ENCODE assay signal across 17 cellular contexts in genomic region chr2:239276813-239277193, GRCh38.
A peak's percentile ranks its signal among the peaks of the same experiment; 100 is the strongest.
DNase-seq lines count a peak whose midpoint lies in the region; ATAC-seq and TF ChIP-seq lines count a peak whose summit lies in the region.
"Had no signal": no experiment of that assay in that cellular context is flagged by ENCODE, and none has a peak within 500 bp of the region (broad histone marks: within the 10 kb centered on the region; RNA-seq: fewer than 3 reads in every experiment).

No MANE protein-coding gene starts in this region.

- H3K36me3 ChIP-seq in BLaER1 (no peaks in the 10 kb centered on the region), colonic mucosa (no peaks in the 10 kb centered on the region), neutrophil (no peaks in the 10 kb centered on the region)
- H3K36me3 ChIP-seq: HAP-1, heart left ventricle, left lung had no signal

- H3K4me1 ChIP-seq in BLaER1 (peaks cover 88% of the 10 kb centered on the region), colonic mucosa (no peaks in the 10 kb centered on the region), neutrophil (ENCODE audit: control insufficient read depth in 1 of 2, insufficient read depth in 1 of 2, low read depth in 1 of 2, low read length in 1 of 2) (peaks cover 73 to 75% of the 10 kb centered on the region in 2 experiments)
- H3K4me1 ChIP-seq: HAP-1, parathyroid adenoma had no signal

- DNase-seq in colonic mucosa, result peak; percentile 13
- DNase-seq in effector CD8-positive, alpha-beta T cell (lab: John Stamatoyannopoulos, UW), result no peak
- no peak for DNase-seq in NCI-H226
- DNase-seq: activated CD4-positive, alpha-beta T cell treated with anti-CD3 and anti-CD28 coated beads for 1 hour; activated naive CD4-positive, alpha-beta T cell treated with anti-CD3 and anti-CD28 coated beads, Interleukin-2, amount 50 U/mL, for 16 hours; Calu3; left lung; NCI-H1436; NCI-H526 treated with DMSO at 0.1 percent for 48 hours; stimulated activated CD4-positive, alpha-beta T cell treated with anti-CD3 and anti-CD28 coated beads, Interleukin-4, amount 100 ng/mL, for 4 hours had no signal

- H3K4me3 ChIP-seq in BLaER1, result no peak overlapping the region
- H3K4me3 ChIP-seq in GM12875 (ENCODE audit: low read depth, low read length), result no peak overlapping the region
- no peak overlapping the region for H3K4me3 ChIP-seq in colonic mucosa
- H3K4me3 ChIP-seq in neutrophil (ENCODE audit: low read depth in 1 of 2, low read length in 1 of 2), result no peak overlapping the region
- H3K4me3 ChIP-seq: HAP-1, heart left ventricle, left lung had no signal

- H4K20me1 ChIP-seq in BLaER1, result peaks cover 90% of the 10 kb centered on the region

- H3K27me3 ChIP-seq in BLaER1, result no peaks in the 10 kb centered on the region
- no peaks in the 10 kb centered on the region for H3K27me3 ChIP-seq in colonic mucosa
- no peaks in the 10 kb centered on the region for H3K27me3 ChIP-seq in neutrophil
- H3K27me3 ChIP-seq: heart left ventricle, left lung had no signal

- H3K9ac ChIP-seq in BLaER1 (peak overlapping the region; percentile 29; the same call in 1 of the 2 replicates), colonic mucosa (ENCODE audit: low read depth in 2 of 2, low read length in 2 of 2) (no peak overlapping the region)
- H3K9ac ChIP-seq: parathyroid adenoma had no signal

- no peaks in the 10 kb centered on the region for H3K9me3 ChIP-seq in BLaER1
- H3K9me3 ChIP-seq in colonic mucosa, result no peaks in the 10 kb centered on the region
- H3K9me3 ChIP-seq in neutrophil, result no peaks in the 10 kb centered on the region
- H3K9me3 ChIP-seq: HAP-1, heart left ventricle, left lung had no signal

- intact Hi-C loops in colonic mucosa (cut with DNase I), result loop anchor here (5.0 kb wide), 1 partner anchor 120 kb away; no protein-coding TSS in a partner anchor

- H3K27ac ChIP-seq in BLaER1 (0 out of 2 replicates have a peak overlapping the region, but pooled peaks have one; percentile 31), colonic mucosa (no peak overlapping the region), neutrophil (peak overlapping the region; percentile 21)
- H3K27ac ChIP-seq: left lung, parathyroid adenoma had no signal

- peak overlapping the region; percentile 82 for H3K4me2 ChIP-seq in BLaER1

- TF ChIP-seq CTCF in GM12875 (IDR thresholded peaks at IDR 0.05; ENCODE audit: borderline replicate concordance, insufficient read depth, low read depth, low read length) (peak; percentile 24; the same call in 1 of the 2 replicates), colonic mucosa (IDR thresholded peaks at IDR 0.05) (no peak), neutrophil (IDR thresholded peaks at IDR 0.05) (no peak)

- ATAC-seq in HG03108 (IDR thresholded peaks at IDR 0.05; ENCODE audit: unreplicated experiment), result no peak
- ATAC-seq: left lung had no signal
